ENCODE assay signal across 7 cellular contexts in genomic region chr16:10257642-10258251, GRCh38.
DNase-seq lines count a peak whose midpoint lies in the region; ATAC-seq and TF ChIP-seq lines count a peak whose summit lies in the region.
"Not testable (repeated sequence)": the region's sequence is repeated elsewhere in the genome, so short reads cannot be mapped to it uniquely, and the experiment has no call there.

No MANE protein-coding gene starts in this region.

- H3K79me2 ChIP-seq in DOHH2 (ENCODE audit: control insufficient read depth, low read length); OCI-LY1 (ENCODE audit: insufficient read depth, low read length): not testable (repeated sequence)

- H3K36me3 Mint-ChIP-seq in WTC11; stimulated activated memory B cell treated with anti-CD40 and anti-IgM and Interleukin-4, amounts not matched to agents 10 μg/mL and 1 μg/mL and 100 μg/mL, for 72 hours: not testable (repeated sequence)

- H4K20me1 ChIP-seq in DOHH2 (ENCODE audit: control insufficient read depth, insufficient read depth, low read depth, low read length); OCI-LY1 (ENCODE audit: insufficient read depth, low read length): not testable (repeated sequence)

- H3K4me2 ChIP-seq in DOHH2 (ENCODE audit: low read length) = peak overlapping the region; percentile 66
- not testable (repeated sequence) for H3K4me2 ChIP-seq in OCI-LY1 (ENCODE audit: low read length)

- H3K27ac Mint-ChIP-seq in WTC11 = not testable (repeated sequence)
- H3K27ac Mint-ChIP-seq in stimulated activated memory B cell treated with anti-CD40 and anti-IgM and Interleukin-4, amounts not matched to agents 10 μg/mL and 1 μg/mL and 100 μg/mL, for 72 hours = peak overlapping the region; percentile 22

- peak overlapping the region; percentile 47 for H3K4me3 ChIP-seq in DOHH2 (ENCODE audit: low read length)
- H3K4me3 ChIP-seq in OCI-LY1 (ENCODE audit: low read depth, low read length, poor library complexity, severe bottlenecking); cardiac muscle cell; liver (ENCODE audit: low read depth in 1 of 3, low read length in 3 of 3): not testable (repeated sequence)

- POLR2A ChIA-PET in WTC11 (lab: Charles Lee) = not testable (repeated sequence)

- DNase-seq in WTC11 (ENCODE audit: low spot score); cardiac muscle cell (ENCODE audit: low read depth in 1 of 2, low spot score in 1 of 2): not testable (repeated sequence)

- H3K9me2 ChIP-seq in DOHH2 (replicated peaks; ENCODE audit: control insufficient read depth, low read length); OCI-LY1 (ENCODE audit: low read depth, low read length): not testable (repeated sequence)

- not testable (repeated sequence) for H3K36me3 ChIP-seq in DOHH2 (ENCODE audit: control insufficient read depth, low read length); OCI-LY1 (ENCODE audit: insufficient read depth, low read length); cardiac muscle cell; liver (ENCODE audit: control insufficient read depth in 4 of 4, insufficient read depth in 3 of 4, low read depth in 1 of 4, low read length in 3 of 4)

- H3K27me3 Mint-ChIP-seq in WTC11 (ENCODE audit: low read depth); stimulated activated memory B cell treated with anti-CD40 and anti-IgM and Interleukin-4, amounts not matched to agents 10 μg/mL and 1 μg/mL and 100 μg/mL, for 72 hours: not testable (repeated sequence)

- not testable (repeated sequence) for H3K27me3 ChIP-seq in DOHH2 (ENCODE audit: control insufficient read depth, low read length); OCI-LY1 (ENCODE audit: insufficient read depth, low read length); cardiac muscle cell; liver (ENCODE audit: control insufficient read depth in 4 of 4, insufficient read depth in 4 of 4, low read length in 3 of 4)

- TF ChIP-seq RAD21 in liver (IDR thresholded peaks at IDR 0.05) = not testable (repeated sequence)

- WGBS in liver = 68% methylated on average over 10 of the region's 10 CpGs

- H3K4me3 Mint-ChIP-seq in WTC11; stimulated activated memory B cell treated with anti-CD40 and anti-IgM and Interleukin-4, amounts not matched to agents 10 μg/mL and 1 μg/mL and 100 μg/mL, for 72 hours: not testable (repeated sequence)

- not testable (repeated sequence) for H3K9me3 Mint-ChIP-seq in WTC11; stimulated activated memory B cell treated with anti-CD40 and anti-IgM and Interleukin-4, amounts not matched to agents 10 μg/mL and 1 μg/mL and 100 μg/mL, for 72 hours

- TF ChIP-seq CTCF in DOHH2 (IDR thresholded peaks at IDR 0.05; ENCODE audit: low read depth, low read length, poor library complexity, severe bottlenecking); OCI-LY1 (IDR thresholded peaks at IDR 0.05; ENCODE audit: low read length); WTC11 (IDR thresholded peaks at IDR 0.05); cardiac muscle cell (IDR thresholded peaks at IDR 0.05; ENCODE audit: low read depth, low read length); liver (IDR thresholded peaks at IDR 0.05; ENCODE audit: low read depth, low read length, missing input control): not testable (repeated sequence)

- CTCF ChIA-PET in WTC11 (lab: Charles Lee) = interaction anchor here (0.5 to 4.0 kb wide), 12 partner anchors 10 to 257 kb away, joined by 3 to 30 read pairs (median 3); no protein-coding TSS in a partner anchor

- peaks cover 12% of the 10 kb centered on the region for H3K4me1 Mint-ChIP-seq in WTC11
- H3K4me1 Mint-ChIP-seq in stimulated activated memory B cell treated with anti-CD40 and anti-IgM and Interleukin-4, amounts not matched to agents 10 μg/mL and 1 μg/mL and 100 μg/mL, for 72 hours = peaks cover 47% of the 10 kb centered on the region

- H2AFZ ChIP-seq in OCI-LY1 (ENCODE audit: low read length) = 0 out of 2 replicates have a peak overlapping the region, but pooled peaks have one; percentile 45

- H3K9ac ChIP-seq in OCI-LY1 (ENCODE audit: low read length); liver (ENCODE audit: low read depth in 1 of 2, low read length in 2 of 2): not testable (repeated sequence)

- peak; percentile 3 for ATAC-seq in HG02678 (IDR thresholded peaks at IDR 0.05; ENCODE audit: unreplicated experiment)
- ATAC-seq in WTC11; stimulated activated memory B cell treated with anti-CD40 and anti-IgM and Interleukin-4, amounts not matched to agents 10 μg/mL and 1 μg/mL and 100 μg/mL, for 72 hours: not testable (repeated sequence)

- H3K4me1 ChIP-seq in DOHH2 (ENCODE audit: control insufficient read depth, low read length) (peaks cover 72% of the 10 kb centered on the region), OCI-LY1 (ENCODE audit: insufficient read depth, low read length, severe bottlenecking) (peaks cover 14% of the 10 kb centered on the region), cardiac muscle cell (ENCODE audit: low read depth) (peaks cover 34% of the 10 kb centered on the region), liver (ENCODE audit: control insufficient read depth in 4 of 4, insufficient read depth in 4 of 4, low read length in 3 of 4) (peaks cover 7 to 14% (median 11%) of the 10 kb centered on the region in 4 donors)

- H3K27ac ChIP-seq in DOHH2 (ENCODE audit: low read depth, low read length) = peak overlapping the region; percentile 44
- not testable (repeated sequence) for H3K27ac ChIP-seq in OCI-LY1 (ENCODE audit: low read depth, low read length, poor library complexity, severe bottlenecking)
- peak overlapping the region; percentile 67 for H3K27ac ChIP-seq in cardiac muscle cell
- H3K27ac ChIP-seq in liver (ENCODE audit: low read depth in 1 of 2, low read length in 2 of 2) = peak overlapping the region; percentile 69 to 71

- not testable (repeated sequence) for H3F3A ChIP-seq in DOHH2 (ENCODE audit: control insufficient read depth, insufficient read depth); OCI-LY1 (ENCODE audit: insufficient read depth, low read length)

- H3K9me3 ChIP-seq in DOHH2 (ENCODE audit: control insufficient read depth, insufficient read depth, low read length); OCI-LY1 (ENCODE audit: low read length); cardiac muscle cell (ENCODE audit: low read depth); liver (ENCODE audit: control insufficient read depth in 4 of 4, low read length in 3 of 4): not testable (repeated sequence)

TF ChIP-seq in WTC11, 78 proteins besides CTCF, POLR2A, EP300 and RAD21:
- 0 out of 2 replicates have a peak, but pooled peaks have one; percentile 23 for TF ChIP-seq GABPB1 (CRISPR knock-in tag; IDR thresholded peaks at IDR 0.05)
